In genomic region chr6:129558248-129558647, GRCh38 we compare ENCODE assay signal across 10 cellular contexts.
"Had no signal": no experiment of that assay in that cellular context is flagged by ENCODE, and none has a peak within 500 bp of the region (broad histone marks: within the 10 kb centered on the region; RNA-seq: fewer than 3 reads in every experiment).

No MANE protein-coding gene starts in this region.

- H3K36me3 ChIP-seq: HAP-1 had no signal

- H3K4me1 ChIP-seq: HAP-1 had no signal

- H3K27ac ChIP-seq: GM23248 had no signal

- H3K4me3 ChIP-seq: GM23248, GM23338, HAP-1 had no signal

- DNase-seq: GM23248, GOT3, H7, H9, HCEC 1CT, HFFc6 had no signal

- ATAC-seq: GM23338, HCT116 had no signal

- H3K9ac ChIP-seq: GM23248 had no signal

- FAIRE-seq: H54 had no signal

- H3K9me3 ChIP-seq: HAP-1 had no signal

- H2AFZ ChIP-seq: GM23248, GM23338 had no signal

- H3K4me2 ChIP-seq: GM23338 had no signal
